In the genomic region with DNA sequence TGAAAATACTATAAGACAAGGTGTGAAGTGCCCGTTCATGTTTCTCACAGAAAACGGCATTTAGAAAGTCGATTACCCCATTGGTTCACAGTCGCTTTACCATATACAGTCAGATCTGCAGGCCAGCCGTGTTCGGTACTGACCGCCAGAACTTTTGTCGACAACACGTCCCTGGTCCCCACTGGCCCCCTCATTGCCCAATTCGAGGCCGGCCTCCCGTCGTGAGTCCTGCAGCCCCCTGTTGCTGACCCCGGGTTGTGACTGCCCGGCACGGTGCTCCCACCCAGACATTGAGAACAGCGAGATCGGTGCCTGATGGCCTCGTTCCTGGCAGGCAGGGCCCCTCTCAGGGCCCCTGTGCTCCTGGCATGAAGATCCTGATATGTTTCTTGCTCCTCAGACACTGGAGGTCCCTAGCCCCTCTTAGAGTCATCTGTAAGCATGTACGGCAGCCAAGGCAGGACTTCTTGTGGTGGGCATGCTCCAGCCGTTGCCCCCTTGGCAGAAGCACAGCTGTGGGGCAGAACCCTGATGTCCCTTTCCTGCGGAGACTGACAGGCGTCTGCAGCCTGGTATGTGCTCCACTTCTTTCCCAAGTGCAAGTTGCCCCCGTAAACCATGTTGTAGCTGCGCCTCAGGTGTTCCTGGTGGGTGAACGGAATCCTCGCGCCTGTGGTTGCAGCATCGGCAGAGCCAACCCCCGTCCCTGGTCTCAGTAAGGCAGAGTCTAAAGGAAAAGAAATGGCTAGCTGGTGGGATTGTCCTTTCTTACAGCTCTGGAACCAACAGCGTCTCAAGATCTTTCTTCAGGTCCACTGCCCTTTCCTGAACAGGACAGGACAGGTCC, we compare ENCODE assay signal across 24 cellular contexts.
A peak's percentile ranks its signal among the peaks of the same experiment; 100 is the strongest.
DNase-seq lines count a peak whose midpoint lies in the region; TF ChIP-seq lines count a peak whose summit lies in the region.
"Had no signal": no experiment of that assay in that cellular context is flagged by ENCODE, and none has a peak within 500 bp of the region (broad histone marks: within the 10 kb centered on the region; RNA-seq: fewer than 3 reads in every experiment).

No MANE protein-coding gene starts in this region.

- H3K27me3 Mint-ChIP-seq in endodermal cell (ENCODE audit: insufficient read depth), result peaks cover 7% of the 10 kb centered on the region

- TF ChIP-seq CTCF in WERI-Rb-1 (IDR thresholded peaks at IDR 0.05; ENCODE audit: low read depth, low read length), result no peak
- no peak for TF ChIP-seq CTCF in lower leg skin (IDR thresholded peaks at IDR 0.05)
- TF ChIP-seq CTCF in spleen (IDR thresholded peaks at IDR 0.05 in 8 of 11, conservative IDR thresholded peaks at IDR 0.05 in 3 of 11), result no peak
- no peak for TF ChIP-seq CTCF in endodermal cell (conservative IDR thresholded peaks at IDR 0.05)

- DNase-seq in H7 (peak; percentile 36), WERI-Rb-1 (peak; percentile 5), lower leg skin (ENCODE audit: low spot score in 2 of 2) (peak; percentile 3 to 81), spleen (peak; percentile 65), NAMALWA (ENCODE audit: low spot score) (no peak), endodermal cell (no peak), RPMI8226 (no peak)
- DNase-seq: C1 segment of cervical spinal cord; CD4-positive, alpha-beta memory T cell; COR-L47; DMS53; HCEC 1CT; MM.1S; NCI-H1048; NCI-H1417; NCI-H1694; NCI-H2029 treated with DMSO at 0.1 percent for 48 hours; NCI-H2227 treated with DMSO at 0.1 percent for 48 hours; NCI-H526 treated with DMSO at 0.1 percent for 48 hours; PC-9; SHP77 had no signal

- H3K9ac ChIP-seq in endodermal cell (ENCODE audit: extremely low read depth, low read length, poor library complexity, severe bottlenecking), result no peak overlapping the region
- H3K9ac ChIP-seq: KMS-11 had no signal

- no peak overlapping the region for H3K27ac Mint-ChIP-seq in endodermal cell
- H3K27ac Mint-ChIP-seq: CD4-positive, alpha-beta memory T cell; GM23338; IgD-negative memory B cell had no signal

- no peak for TF ChIP-seq POLR2A in lower leg skin (IDR thresholded peaks at IDR 0.05)
- TF ChIP-seq POLR2A in spleen (IDR thresholded peaks at IDR 0.05), result no peak

- no peaks in the 10 kb centered on the region for H3K9me3 Mint-ChIP-seq in endodermal cell
- H3K9me3 Mint-ChIP-seq: GM23338 had no signal

- H3K4me1 ChIP-seq in spleen, result no peaks in the 10 kb centered on the region
- H3K4me1 ChIP-seq in endodermal cell (ENCODE audit: control insufficient read depth, insufficient read depth, low read length), result no peaks in the 10 kb centered on the region

- intact Hi-C loops in lower leg skin (cut with DNase I; ENCODE audit: low total_unique reads), result no loop called here
- intact Hi-C loops in spleen (cut with DNase I; ENCODE audit: low total_unique reads), result no loop called here

- H3K4me3 ChIP-seq in H7 (ENCODE audit: insufficient read depth, low read depth, low read length) (no peak overlapping the region), WERI-Rb-1 (ENCODE audit: low read depth, low read length) (no peak overlapping the region), lower leg skin (ENCODE audit: low read depth, poor library complexity, severe bottlenecking) (no peak overlapping the region), spleen (no peak overlapping the region), endodermal cell (ENCODE audit: low read length) (no peak overlapping the region)
- H3K4me3 ChIP-seq: GM23338, PC-9 had no signal

- WGBS in lower leg skin, 2 donors, result 83 to 86% methylated on average over 31 of the region's 31 CpGs
- WGBS in spleen, 5 donors, result 85 to 91% (median 88%) methylated on average over 27 to 31 of the region's 31 CpGs
- WGBS in endodermal cell (ENCODE audit: insufficient coverage in 1 of 2, insufficient read length in 1 of 2), 2 experiments, result 92 to 97% methylated on average over 22 to 31 of the region's 31 CpGs

- no peaks in the 10 kb centered on the region for H3K36me3 ChIP-seq in H7 (replicated peaks; ENCODE audit: control insufficient read depth, insufficient read depth, low read length)
- no peaks in the 10 kb centered on the region for H3K36me3 ChIP-seq in WERI-Rb-1
- H3K36me3 ChIP-seq in spleen, result no peaks in the 10 kb centered on the region
- H3K36me3 ChIP-seq in endodermal cell (ENCODE audit: control insufficient read depth, insufficient read depth, low read length), result no peaks in the 10 kb centered on the region

- H3K4me3 Mint-ChIP-seq in endodermal cell, result no peak overlapping the region
- H3K4me3 Mint-ChIP-seq: CD4-positive, alpha-beta memory T cell; GM23338; IgD-negative memory B cell had no signal

- no peak overlapping the region for H3K27ac ChIP-seq in WERI-Rb-1
- no peak overlapping the region for H3K27ac ChIP-seq in spleen
- no peak overlapping the region for H3K27ac ChIP-seq in endodermal cell (ENCODE audit: low read depth, low read length)
- H3K27ac ChIP-seq: KMS-11, PC-9 had no signal

- H3K27me3 ChIP-seq in H7 (ENCODE audit: control insufficient read depth, insufficient read depth, low read length) (no peaks in the 10 kb centered on the region), WERI-Rb-1 (ENCODE audit: insufficient read depth, low read depth, severe bottlenecking) (peaks cover 100% of the 10 kb centered on the region), spleen (replicated peaks in 1 of 7) (peaks cover 0 to 37% (median 0%) of the 10 kb centered on the region in 7 donors), endodermal cell (ENCODE audit: control insufficient read depth, insufficient read depth, low read length, poor library complexity, severe bottlenecking) (peaks cover 5% of the 10 kb centered on the region)

- H3K4me1 Mint-ChIP-seq in endodermal cell, result no peaks in the 10 kb centered on the region
- H3K4me1 Mint-ChIP-seq: CD4-positive, alpha-beta memory T cell had no signal

- H3K9me3 ChIP-seq in WERI-Rb-1 (ENCODE audit: severe bottlenecking), result peaks cover 3% of the 10 kb centered on the region
- peaks cover 0 to 14% (median 0%) of the 10 kb centered on the region in 8 donors for H3K9me3 ChIP-seq in spleen
- H3K9me3 ChIP-seq in endodermal cell (ENCODE audit: control insufficient read depth, low read length), result no peaks in the 10 kb centered on the region

- H3K36me3 Mint-ChIP-seq in endodermal cell (ENCODE audit: low read depth), result no peaks in the 10 kb centered on the region
- H3K36me3 Mint-ChIP-seq: CD4-positive, alpha-beta memory T cell had no signal

Comparison
In these comparisons a context has a peak if more than half of its experiments do, and no peak if none do; other contexts are left out.
1. DNase-seq: peak in H7 (single experiment), WERI-Rb-1 (single experiment), lower leg skin (2 of 2) and spleen (single experiment); none in NAMALWA (single experiment), endodermal cell (single experiment) and RPMI8226 (single experiment).